24 cellular contexts compared by ENCODE assay signal in genomic region chr22:43975041-43975440, GRCh38. TPM values are rescaled to one million over a fixed set of nuclear protein-coding genes. Genes with fewer than 3 reads are reported as not detected.
DNase-seq lines count a peak whose midpoint lies in the region; ATAC-seq, FAIRE-seq and TF ChIP-seq lines count a peak whose summit lies in the region.
"Had no signal": no experiment of that assay in that cellular context is flagged by ENCODE, and none has a peak within 500 bp of the region (broad histone marks: within the 10 kb centered on the region; RNA-seq: fewer than 3 reads in every experiment).

No MANE protein-coding gene starts in this region.

- no peak for TF ChIP-seq CTCF in HEK293 (tag by site-specific recombination; IDR thresholded peaks at IDR 0.05)

- CTCF ChIA-PET in HEK293 (lab: Yijun Ruan, JAX): interaction anchor here (0.5 to 1.7 kb wide), 2 partner anchors 18 to 239 kb away, joined by 3 to 5 read pairs; no protein-coding TSS in a partner anchor

- POLR2A ChIA-PET in HEK293 (lab: Yijun Ruan, JAX): interaction anchor here (0.6 kb wide), 1 partner anchor 69 kb away, joined by 4 read pairs; no protein-coding TSS in a partner anchor

- no peak for FAIRE-seq in RCC 7860 (lab: Jason Lieb, UNC)
- FAIRE-seq: A549, GM12891, GM18507 had no signal

- peak overlapping the region; percentile 49 for H3K27ac Mint-ChIP-seq in central memory CD8-positive, alpha-beta T cell (ENCODE audit: low read depth)
- no peak overlapping the region for H3K27ac Mint-ChIP-seq in activated T-cell treated with anti-CD3 and anti-CD28 coated beads, Interleukin-2, amount 50 U/mL, for 24 hours
- H3K27ac Mint-ChIP-seq: GM23338, H9, HFFc6 had no signal

- no peak for DNase-seq in central memory CD8-positive, alpha-beta T cell (ENCODE audit: low spot score in 2 of 2)
- DNase-seq in mesenteric fat pad (ENCODE audit: low spot score) (peak; percentile 43), sciatic nerve (ENCODE audit: low spot score) (peak; percentile 52), AG08395 (ENCODE audit: low spot score) (no peak), RCC 7860 (ENCODE audit: low spot score) (no peak)
- DNase-seq in activated T-cell treated with anti-CD3 and anti-CD28 coated beads, Interleukin-2, amount 50 U/mL, for 24 hours: no peak
- DNase-seq: 8988T; ACHN; C1 segment of cervical spinal cord; Calu3; CD4-positive, alpha-beta memory T cell; COR-L47; DMS53; DMS79 treated with DMSO at 0.1 percent for 48 hours; GF-D8; H9; HFFc6 had no signal

- H3K4me1 Mint-ChIP-seq in central memory CD8-positive, alpha-beta T cell: no peaks in the 10 kb centered on the region
- no peaks in the 10 kb centered on the region for H3K4me1 Mint-ChIP-seq in activated T-cell treated with anti-CD3 and anti-CD28 coated beads, Interleukin-2, amount 50 U/mL, for 24 hours (ENCODE audit: low read depth)
- H3K4me1 Mint-ChIP-seq: CD4-positive, alpha-beta memory T cell; GM23338; H9 had no signal

- H3K4me3 Mint-ChIP-seq in central memory CD8-positive, alpha-beta T cell: no peak overlapping the region
- no peak overlapping the region for H3K4me3 Mint-ChIP-seq in activated T-cell treated with anti-CD3 and anti-CD28 coated beads, Interleukin-2, amount 50 U/mL, for 24 hours
- H3K4me3 Mint-ChIP-seq: CD4-positive, alpha-beta memory T cell; GM23338; H9; HFFc6 had no signal

- no peak overlapping the region for H3K4me3 ChIP-seq in HEK293 (ENCODE audit: low read depth, low read length)
- H3K4me3 ChIP-seq: A549, GM23338 had no signal

- ATAC-seq in central memory CD8-positive, alpha-beta T cell (replicated peaks; ENCODE audit: extremely low read depth, poor library complexity, severe bottlenecking): no peak
- ATAC-seq in sciatic nerve (no peak), HG03469 (IDR thresholded peaks at IDR 0.05; ENCODE audit: unreplicated experiment) (no peak)
- ATAC-seq: A549, GM23338, HCT116 had no signal

- intact Hi-C loops in sciatic nerve (cut with DNase I): no loop called here

- H3K36me3 ChIP-seq in HEK293 (ENCODE audit: control insufficient read depth in 2 of 2, insufficient read depth in 1 of 2, low read length in 2 of 2): peaks cover 48 to 95% of the 10 kb centered on the region in 2 experiments

- no peaks in the 10 kb centered on the region for H3K9me3 Mint-ChIP-seq in central memory CD8-positive, alpha-beta T cell
- no peaks in the 10 kb centered on the region for H3K9me3 Mint-ChIP-seq in activated T-cell treated with anti-CD3 and anti-CD28 coated beads, Interleukin-2, amount 50 U/mL, for 24 hours
- H3K9me3 Mint-ChIP-seq: CD4-positive, alpha-beta memory T cell; GM23338; H9; HFFc6 had no signal

- H3K27me3 Mint-ChIP-seq in central memory CD8-positive, alpha-beta T cell: no peaks in the 10 kb centered on the region
- H3K27me3 Mint-ChIP-seq in activated T-cell treated with anti-CD3 and anti-CD28 coated beads, Interleukin-2, amount 50 U/mL, for 24 hours: no peaks in the 10 kb centered on the region
- H3K27me3 Mint-ChIP-seq: CD4-positive, alpha-beta memory T cell had no signal

- H3K4me1 ChIP-seq in HEK293 (ENCODE audit: control insufficient read depth, insufficient read depth, low read length): no peaks in the 10 kb centered on the region
- H3K4me1 ChIP-seq: A549 had no signal

- peaks cover 60% of the 10 kb centered on the region for H3K36me3 Mint-ChIP-seq in central memory CD8-positive, alpha-beta T cell (ENCODE audit: insufficient read depth)
- H3K36me3 Mint-ChIP-seq in activated T-cell treated with anti-CD3 and anti-CD28 coated beads, Interleukin-2, amount 50 U/mL, for 24 hours (ENCODE audit: low read depth): peaks cover 94% of the 10 kb centered on the region

- no peaks in the 10 kb centered on the region for H3K9me3 ChIP-seq in HEK293 (ENCODE audit: control insufficient read depth, insufficient read depth, low read depth, low read length)
- H3K9me3 ChIP-seq: A549 had no signal

- no peak overlapping the region for H3K27ac ChIP-seq in HEK293 (ENCODE audit: extremely low read depth, low read depth, low read length)
- H3K27ac ChIP-seq: A549 had no signal

TF ChIP-seq in HEK293, 187 proteins besides CTCF, POLR2A, EP300 and RAD21:
- TF ChIP-seq ZIC2 (tag by site-specific recombination; IDR thresholded peaks at IDR 0.05): peak; percentile 37; the same call in 1 of the 2 replicates
- TF ChIP-seq ZNF639 (tag by site-specific recombination; IDR thresholded peaks at IDR 0.05): no peak

RNA-seq across cellular contexts. Expression of gene SAMM50, which starts 19.8 kb away (rescaled TPM):
- 49.4 TPM for total RNA-seq in mesenteric fat pad
- 28.0 TPM for total RNA-seq in sciatic nerve

RNA-seq across cellular contexts. Expression of gene PARVB, which starts 49.1 kb away (rescaled TPM):
- total RNA-seq in mesenteric fat pad (76.2 TPM), sciatic nerve (38.2 TPM)

RNA-seq across cellular contexts. Expression of gene PNPLA3, which starts 51.4 kb away (rescaled TPM):
- total RNA-seq in mesenteric fat pad: 0.93 TPM
- total RNA-seq in sciatic nerve: 7.8 TPM
- total RNA-seq: CD4-positive, alpha-beta memory T cell had no signal

Comparison
In these comparisons a context has a peak if more than half of its experiments do, and no peak if none do; other contexts are left out.
1. DNase-seq: peak in mesenteric fat pad (single experiment) and sciatic nerve (single experiment); none in central memory CD8-positive, alpha-beta T cell (0 of 2), activated T-cell treated with anti-CD3 and anti-CD28 coated beads, Interleukin-2, amount 50 U/mL, for 24 hours (single experiment), AG08395 (single experiment) and RCC 7860 (single experiment).